13 cellular contexts compared by ENCODE assay signal in the genomic region with DNA sequence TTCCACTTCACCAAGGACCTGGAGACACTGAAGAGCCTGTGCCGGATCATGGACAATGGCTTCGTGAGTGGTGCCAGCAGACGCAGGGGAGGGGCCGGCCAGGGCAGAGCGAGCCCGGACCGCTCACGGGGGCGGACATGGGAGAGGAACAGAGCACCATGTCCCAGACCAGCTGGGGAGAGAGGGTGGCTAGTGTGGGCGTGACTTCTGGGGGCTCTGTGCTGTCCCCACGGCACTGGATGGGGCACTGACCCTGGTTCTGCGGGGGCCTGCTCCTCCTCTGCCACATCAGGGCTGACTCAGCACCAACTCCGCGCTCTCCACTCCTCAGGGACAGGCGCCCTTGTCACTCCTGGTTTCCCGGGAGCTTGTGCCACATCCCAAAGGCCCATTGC. TPM values are rescaled to one million over a fixed set of nuclear protein-coding genes. Genes with fewer than 3 reads are reported as not detected.
DNase-seq lines count a peak whose midpoint lies in the region; ATAC-seq, FAIRE-seq and TF ChIP-seq lines count a peak whose summit lies in the region.
"Had no signal": no experiment of that assay in that cellular context is flagged by ENCODE, and none has a peak within 500 bp of the region (broad histone marks: within the 10 kb centered on the region; RNA-seq: fewer than 3 reads in every experiment).

No MANE protein-coding gene starts in this region.

- no peaks in the 10 kb centered on the region for H3K27me3 ChIP-seq in GM23248 (replicated peaks; ENCODE audit: insufficient read depth)
- no peaks in the 10 kb centered on the region for H3K27me3 ChIP-seq in fibroblast of lung (ENCODE audit: control insufficient read depth, insufficient read depth, low read length)
- no peaks in the 10 kb centered on the region for H3K27me3 ChIP-seq in skeletal muscle satellite cell (ENCODE audit: control insufficient read depth, insufficient read depth, low read length)
- H3K27me3 ChIP-seq: MG63, neutrophil had no signal

- H2AFZ ChIP-seq in GM23248 (no peak overlapping the region), fibroblast of lung (ENCODE audit: low read length) (no peak overlapping the region)

- H3K9ac ChIP-seq in GM23248, result no peak overlapping the region
- H3K9ac ChIP-seq in fibroblast of lung (ENCODE audit: insufficient read depth, low read length), result no peak overlapping the region
- peak overlapping the region; percentile 4 for H3K9ac ChIP-seq in skeletal muscle satellite cell (ENCODE audit: low read depth, low read length)

- ATAC-seq in GM18502 (IDR thresholded peaks at IDR 0.05; ENCODE audit: poor library complexity, unreplicated experiment), result no peak
- ATAC-seq in GM19023 (IDR thresholded peaks at IDR 0.05; ENCODE audit: unreplicated experiment), result no peak
- ATAC-seq: stimulated activated naive CD8-positive, alpha-beta T cell treated with anti-CD3 and anti-CD28 coated beads, Interleukin-15, amount 100 ng/mL, for 72 hours had no signal

- no peak for FAIRE-seq in RCC 7860 (lab: Jason Lieb, UNC)

- peaks cover 6% of the 10 kb centered on the region for H3K4me1 ChIP-seq in GM23248 (ENCODE audit: insufficient read depth)
- peaks cover 6% of the 10 kb centered on the region for H3K4me1 ChIP-seq in fibroblast of lung (ENCODE audit: control insufficient read depth, extremely low read depth, insufficient read depth, low read length)
- H3K4me1 ChIP-seq in skeletal muscle satellite cell (ENCODE audit: control insufficient read depth, insufficient read depth, low read length), result peaks cover 34% of the 10 kb centered on the region

- DNase-seq in GM23248 (peak; percentile 27), RCC 7860 (ENCODE audit: low spot score) (peak; percentile 53), fibroblast of lung (ENCODE audit: low read depth in 2 of 2) (no peak), NK-92 (lab: John Stamatoyannopoulos, UW; ENCODE audit: unreplicated experiment) (no peak), NCI-H146 treated with DMSO at 0.1 percent for 48 hours (lab: John Stamatoyannopoulos, UW; ENCODE audit: unreplicated experiment) (no peak)
- DNase-seq: activated B cell treated with CpG ODN at 0.5 μM for 24 hours; MG63; NCI-H2227 treated with DMSO at 0.1 percent for 48 hours; stimulated activated naive CD8-positive, alpha-beta T cell treated with anti-CD3 and anti-CD28 coated beads, Interleukin-15, amount 100 ng/mL, for 72 hours had no signal

- H3K27ac ChIP-seq in GM23248 (peak overlapping the region; percentile 57), fibroblast of lung (ENCODE audit: insufficient read depth, low read length) (peak overlapping the region; percentile 34)
- H3K27ac ChIP-seq: neutrophil had no signal

- WGBS in GM23248 (ENCODE audit: low coverage in 1 of 2, low lambda C conversion rate in 2 of 2, missing lambda C conversion rate in 2 of 2), 2 experiments, result 71 to 76% methylated on average over 15 of the region's 16 CpGs

- H3K9me3 ChIP-seq in GM23248 (ENCODE audit: low read depth) (no peaks in the 10 kb centered on the region), fibroblast of lung (ENCODE audit: control insufficient read depth, insufficient read depth, low read depth, low read length) (no peaks in the 10 kb centered on the region), skeletal muscle satellite cell (replicated peaks; ENCODE audit: low read length) (no peaks in the 10 kb centered on the region)
- H3K9me3 ChIP-seq: MG63, neutrophil had no signal

- H3K9me2 ChIP-seq in GM23248 (ENCODE audit: insufficient read depth), result no peaks in the 10 kb centered on the region

- H3F3A ChIP-seq in GM23248 (ENCODE audit: insufficient read depth), result peaks cover 19% of the 10 kb centered on the region; the same call in 1 of the 2 replicates

- H3K4me2 ChIP-seq in GM23248 (ENCODE audit: unreplicated experiment) (no peak overlapping the region), fibroblast of lung (ENCODE audit: extremely low read depth, insufficient read depth, low read length) (no peak overlapping the region), skeletal muscle satellite cell (ENCODE audit: low read length) (peak overlapping the region; percentile 25)

- TF ChIP-seq CTCF in fibroblast of lung (conservative IDR thresholded peaks at IDR 0.05 in 1 of 2, IDR thresholded peaks at IDR 0.05 in 1 of 2; ENCODE audit: low read depth in 1 of 2, low read length in 2 of 2), result no peak

- H3K36me3 ChIP-seq in GM23248 (ENCODE audit: low read depth), result no peaks in the 10 kb centered on the region
- peaks cover 51% of the 10 kb centered on the region for H3K36me3 ChIP-seq in fibroblast of lung (ENCODE audit: control insufficient read depth, insufficient read depth, low read length)
- peaks cover 74% of the 10 kb centered on the region for H3K36me3 ChIP-seq in skeletal muscle satellite cell (ENCODE audit: insufficient read depth, low read length)

- in situ Hi-C loops in GM23248 (cut with MboI), result no loop called here

- H3K79me2 ChIP-seq in GM23248 (ENCODE audit: insufficient read depth) (peaks cover 19% of the 10 kb centered on the region), fibroblast of lung (ENCODE audit: control insufficient read depth, insufficient read depth, low read length) (peaks cover 12% of the 10 kb centered on the region)

- no peak overlapping the region for H3K4me3 ChIP-seq in GM23248
- H3K4me3 ChIP-seq in fibroblast of lung (replicated peaks in 1 of 4; ENCODE audit: control extremely low read depth in 1 of 4, insufficient read depth in 1 of 4, low read depth in 3 of 4, low read length in 4 of 4), result no peak overlapping the region
- H3K4me3 ChIP-seq in skeletal muscle satellite cell (ENCODE audit: low read length), result no peak overlapping the region
- H3K4me3 ChIP-seq: MG63 had no signal

- no peaks in the 10 kb centered on the region for H4K20me1 ChIP-seq in GM23248 (ENCODE audit: insufficient read depth)
- no peaks in the 10 kb centered on the region for H4K20me1 ChIP-seq in fibroblast of lung (ENCODE audit: control insufficient read depth, extremely low read depth, insufficient read depth, low read length)

RNA-seq across cellular contexts. Expression of a gene that starts 7.6 kb away (rescaled TPM):
- 53.1 and 88.0 TPM in 2 replicates for total RNA-seq in GM23248 (2014; rRNA removed; shearing (Covaris generic))
- polyA plus RNA-seq in GM23248 (2016; fragmentation: Nextera tagmentation; extraction: Ambion mirVana), result 88.9 and 91.7 TPM in 2 replicates
- 35.2 and 56.0 TPM in 2 replicates for total RNA-seq in fibroblast of lung
- polyA plus RNA-seq in fibroblast of lung, result 41.1 and 48.0 TPM in 2 replicates
- polyA plus RNA-seq in fibroblast of lung (2012), result 108 and 129 TPM in 2 replicates
- 108 and 136 TPM in 2 replicates for polyA minus RNA-seq in fibroblast of lung (ENCODE audit: low replicate concordance)
- total RNA-seq in skeletal muscle satellite cell (2012; rRNA removed), result 31.7 and 36.8 TPM in 2 replicates

RNA-seq across cellular contexts. Expression of a gene that starts 8.8 kb away (rescaled TPM):
- total RNA-seq in GM23248 (2014; rRNA removed; shearing (Covaris generic)), result 31.5 and 35.9 TPM in 2 replicates
- polyA plus RNA-seq in GM23248 (2016; fragmentation: Nextera tagmentation; extraction: Ambion mirVana) (32.7 and 42.2 TPM in 2 replicates), fibroblast of lung (11.0 and 17.0 TPM in 2 replicates)
- 21.1 and 32.9 TPM in 2 replicates for total RNA-seq in fibroblast of lung
- polyA plus RNA-seq in fibroblast of lung (2012), result 25.9 and 35.8 TPM in 2 replicates
- 25.4 and 45.5 TPM in 2 replicates for polyA minus RNA-seq in fibroblast of lung (ENCODE audit: low replicate concordance)
- total RNA-seq in skeletal muscle satellite cell (2012; rRNA removed), result 43.9 TPM in 2 replicates

RNA-seq across cellular contexts. Expression of a gene that starts 18.6 kb away (rescaled TPM):
- total RNA-seq in GM23248 (2014; rRNA removed; shearing (Covaris generic)), result 11.6 and 17.3 TPM in 2 replicates
- polyA plus RNA-seq in GM23248 (2016; fragmentation: Nextera tagmentation; extraction: Ambion mirVana), result 60.4 and 65.2 TPM in 2 replicates
- total RNA-seq in fibroblast of lung, result 9.2 and 12.2 TPM in 2 replicates
- polyA plus RNA-seq in fibroblast of lung, result 37.4 and 51.3 TPM in 2 replicates
- polyA plus RNA-seq in fibroblast of lung (2012), result 54.8 and 74.5 TPM in 2 replicates
- polyA minus RNA-seq in fibroblast of lung (ENCODE audit: low replicate concordance), result 41.6 and 54.1 TPM in 2 replicates
- 11.7 and 13.1 TPM in 2 replicates for total RNA-seq in skeletal muscle satellite cell (2012; rRNA removed)

RNA-seq across cellular contexts. Expression of a gene that starts 18.9 kb away (rescaled TPM):
- 6.3 and 6.6 TPM in 2 replicates for total RNA-seq in GM23248 (2014; rRNA removed; shearing (Covaris generic))
- polyA plus RNA-seq in GM23248 (2016; fragmentation: Nextera tagmentation; extraction: Ambion mirVana) (32.4 and 33.0 TPM in 2 replicates), fibroblast of lung (32.5 and 34.2 TPM in 2 replicates)
- 10.0 and 19.5 TPM in 2 replicates for total RNA-seq in fibroblast of lung
- polyA plus RNA-seq in fibroblast of lung (2012), result 42.3 and 47.1 TPM in 2 replicates
- 111 and 165 TPM in 2 replicates for polyA minus RNA-seq in fibroblast of lung (ENCODE audit: low replicate concordance)
- total RNA-seq in skeletal muscle satellite cell (2012; rRNA removed), result 7.4 and 12.2 TPM in 2 replicates

RNA-seq across cellular contexts. Expression of a gene that starts 38.1 kb away (rescaled TPM):
- total RNA-seq in GM23248 (2014; rRNA removed; shearing (Covaris generic)), result not detected in 2 replicates
- polyA plus RNA-seq in GM23248 (2016; fragmentation: Nextera tagmentation; extraction: Ambion mirVana) (0.66 and 0.91 TPM in 2 replicates), fibroblast of lung (0.09 and 0.21 TPM in 2 replicates)
- 1.2 and 1.5 TPM in 2 replicates for total RNA-seq in fibroblast of lung
- polyA plus RNA-seq in fibroblast of lung (2012), result 0.52 and 0.58 TPM in 2 replicates
- polyA minus RNA-seq in fibroblast of lung (ENCODE audit: low replicate concordance), result 0.79 TPM in 1 of 2 replicates, not detected in the other
- total RNA-seq in skeletal muscle satellite cell (2012; rRNA removed), result 0.25 and 1.1 TPM in 2 replicates

Comparison
In these comparisons a context has a peak if more than half of its experiments do, and no peak if none do; other contexts are left out.
1. DNase-seq: peak in GM23248 (single experiment) and RCC 7860 (single experiment); none in fibroblast of lung (0 of 2), NK-92 (single experiment) and NCI-H146 treated with DMSO at 0.1 percent for 48 hours (single experiment).